Comparison of ENCODE assay signal across 29 cellular contexts in genomic region chr6:16876201-16876600, GRCh38.
"Had no signal": no experiment of that assay in that cellular context is flagged by ENCODE, and none has a peak within 500 bp of the region (broad histone marks: within the 10 kb centered on the region; RNA-seq: fewer than 3 reads in every experiment).

No MANE protein-coding gene starts in this region.

- H3K27me3 ChIP-seq: foreskin keratinocyte, gastroesophageal sphincter, heart left ventricle, hepatocyte, left lung, neural progenitor cell, right lobe of liver, thyroid gland, vagina had no signal

- ATAC-seq: esophagus mucosa; foreskin keratinocyte; gastroesophageal sphincter; heart left ventricle; left lung; naive thymus-derived CD4-positive, alpha-beta T cell; right lobe of liver had no signal

- H3K9me3 ChIP-seq: right lobe of liver, thyroid gland, vagina had no signal

- H3K4me1 Mint-ChIP-seq: endodermal cell; naive thymus-derived CD4-positive, alpha-beta T cell; neural progenitor cell had no signal

- H3K27ac Mint-ChIP-seq: dendritic cell treated with granulocyte-macrophage colony-stimulating factor and Interleukin-4, amounts not matched to agents 40 ng/mL and 50 ng/mL, for 4 days; endodermal cell; naive thymus-derived CD4-positive, alpha-beta T cell; nephron; neural progenitor cell; progenitor cell of endocrine pancreas had no signal

- DNase-seq: effector CD8-positive, alpha-beta T cell; endodermal cell; foreskin keratinocyte; heart left ventricle; kidney; left lung; mesendoderm; midbrain; naive thymus-derived CD4-positive, alpha-beta T cell; right lobe of liver; stimulated activated CD4-positive, alpha-beta T cell treated with anti-CD3 and anti-CD28 coated beads, Interleukin-12 subunit alpha, Interleukin-12 subunit beta, amount 100 ng/mL, for 4 hours; stimulated activated CD4-positive, alpha-beta T cell treated with anti-CD3 and anti-CD28 coated beads, Interleukin-1b, Interleukin-23, amount 100 ng/mL, for 48 hours; stimulated activated CD4-positive, alpha-beta T cell treated with anti-CD3 and anti-CD28 coated beads, Interleukin-4, amount 100 ng/mL, for 1 hour; stimulated activated CD8-positive, alpha-beta memory T cell treated with anti-CD3 and anti-CD28 coated beads, Interleukin-4, amount 100 ng/mL, for 48 hours; stimulated activated naive CD4-positive, alpha-beta T cell treated with Interleukin-2 at 50 U/mL for 16 hours; stomach; thyroid gland; trophoblast cell had no signal

- H3K4me3 Mint-ChIP-seq: dendritic cell treated with granulocyte-macrophage colony-stimulating factor and Interleukin-4, amounts not matched to agents 40 ng/mL and 50 ng/mL, for 4 days; endodermal cell; naive thymus-derived CD4-positive, alpha-beta T cell; nephron; neural progenitor cell had no signal

- H3K4me1 ChIP-seq: foreskin keratinocyte, gastroesophageal sphincter, heart left ventricle, left lung, neural progenitor cell, parathyroid adenoma, right lobe of liver, stomach, thyroid gland, vagina had no signal

- H3K36me3 ChIP-seq: gastroesophageal sphincter, heart left ventricle, left lung, neural progenitor cell, right lobe of liver, stomach, thyroid gland, vagina had no signal

- H3K27ac ChIP-seq: epithelial cell of prostate, foreskin keratinocyte, gastroesophageal sphincter, heart left ventricle, hepatocyte, left lung, neural progenitor cell, parathyroid adenoma, right lobe of liver, stomach, thyroid gland, vagina had no signal

- H3K4me3 ChIP-seq: gastroesophageal sphincter, heart left ventricle, hepatocyte, left lung, neural progenitor cell, right lobe of liver, smooth muscle cell, stomach, thyroid gland, vagina had no signal

- H3K36me3 Mint-ChIP-seq: neural progenitor cell had no signal
